ENCODE assay signal across 9 cellular contexts in the genomic region with DNA sequence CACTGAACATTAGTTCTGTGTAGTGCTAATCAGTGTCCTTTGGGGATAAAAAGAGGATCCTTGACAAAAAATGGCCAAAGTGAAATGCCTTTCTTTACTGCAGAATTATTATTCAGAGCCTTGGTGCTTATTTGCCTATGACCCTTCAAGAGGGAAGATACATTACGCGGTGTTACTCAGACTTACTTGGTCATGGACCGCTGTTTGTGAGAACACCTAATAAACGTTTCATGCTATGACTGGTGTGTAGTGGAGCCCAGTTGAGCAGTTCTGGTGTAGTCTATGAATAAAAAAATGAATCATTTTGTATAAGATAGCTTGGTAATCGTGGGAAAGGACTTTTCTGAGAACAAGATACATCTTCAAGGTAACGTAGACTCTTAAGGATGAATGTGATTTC. TPM values are rescaled to one million over a fixed set of nuclear protein-coding genes. Genes with fewer than 3 reads are reported as not detected.
A peak's percentile ranks its signal among the peaks of the same experiment; 100 is the strongest.
DNase-seq lines count a peak whose midpoint lies in the region; ATAC-seq and TF ChIP-seq lines count a peak whose summit lies in the region.
"Had no signal": no experiment of that assay in that cellular context is flagged by ENCODE, and none has a peak within 500 bp of the region (broad histone marks: within the 10 kb centered on the region; RNA-seq: fewer than 3 reads in every experiment).

No MANE protein-coding gene starts in this region.

- ATAC-seq in activated naive CD4-positive, alpha-beta T cell treated with anti-CD3 and anti-CD28 coated beads, Interleukin-2, amount 50 U/mL, for 72 hours = peak; percentile 60 to 80
- ATAC-seq in HG02588 (IDR thresholded peaks at IDR 0.05; ENCODE audit: unreplicated experiment) = peak; percentile 70
- no peak for ATAC-seq in thoracic aorta (ENCODE audit: insufficient number of reproducible peaks, low FRiP score, low read depth)
- no peak for ATAC-seq in esophagus mucosa

- no peaks in the 10 kb centered on the region for H3K36me3 ChIP-seq in thoracic aorta
- H3K36me3 ChIP-seq: SJSA1 had no signal

- no peak overlapping the region for H3K4me3 ChIP-seq in thoracic aorta
- H3K4me3 ChIP-seq: SJSA1 had no signal

- H3K4me1 Mint-ChIP-seq in activated naive CD4-positive, alpha-beta T cell treated with anti-CD3 and anti-CD28 coated beads, Interleukin-2, amount 10 ng/mL, durations not matched to agents 7 days and 5 days = peaks cover 63% of the 10 kb centered on the region
- peaks cover 52 to 71% (median 70%) of the 10 kb centered on the region in 3 donors for H3K4me1 Mint-ChIP-seq in IgD-negative memory B cell

- CTCF ChIA-PET in activated naive CD4-positive, alpha-beta T cell treated with anti-CD3 and anti-CD28 coated beads, Interleukin-2, amount 10 ng/mL, durations not matched to agents 7 days and 5 days (lab: Charles Lee) = no interaction called here

- no peaks in the 10 kb centered on the region for H3K27me3 Mint-ChIP-seq in activated naive CD4-positive, alpha-beta T cell treated with anti-CD3 and anti-CD28 coated beads, Interleukin-2, amount 10 ng/mL, durations not matched to agents 7 days and 5 days
- no peaks in the 10 kb centered on the region for H3K27me3 Mint-ChIP-seq in IgD-negative memory B cell

- H3K4me3 Mint-ChIP-seq in activated naive CD4-positive, alpha-beta T cell treated with anti-CD3 and anti-CD28 coated beads, Interleukin-2, amount 10 ng/mL, durations not matched to agents 7 days and 5 days = no peak overlapping the region
- peak overlapping the region; percentile 49 to 88 (median 65) for H3K4me3 Mint-ChIP-seq in IgD-negative memory B cell

- H3K9me3 ChIP-seq in thoracic aorta = no peaks in the 10 kb centered on the region
- H3K9me3 ChIP-seq: SJSA1 had no signal

- H3K27me3 ChIP-seq in thoracic aorta (replicated peaks; ENCODE audit: insufficient read depth) = no peaks in the 10 kb centered on the region
- H3K27me3 ChIP-seq: SJSA1 had no signal

- H3K9me3 Mint-ChIP-seq in activated naive CD4-positive, alpha-beta T cell treated with anti-CD3 and anti-CD28 coated beads, Interleukin-2, amount 50 U/mL, for 72 hours = no peaks in the 10 kb centered on the region
- H3K9me3 Mint-ChIP-seq in activated naive CD4-positive, alpha-beta T cell treated with anti-CD3 and anti-CD28 coated beads, Interleukin-2, amount 10 ng/mL, durations not matched to agents 7 days and 5 days = no peaks in the 10 kb centered on the region
- H3K9me3 Mint-ChIP-seq in IgD-negative memory B cell = no peaks in the 10 kb centered on the region

- peak overlapping the region in 1 of 2 donors; percentile 69 for H3K27ac Mint-ChIP-seq in activated naive CD4-positive, alpha-beta T cell treated with anti-CD3 and anti-CD28 coated beads, Interleukin-2, amount 50 U/mL, for 72 hours
- no peak overlapping the region for H3K27ac Mint-ChIP-seq in activated naive CD4-positive, alpha-beta T cell treated with anti-CD3 and anti-CD28 coated beads, Interleukin-2, amount 10 ng/mL, durations not matched to agents 7 days and 5 days
- H3K27ac Mint-ChIP-seq in IgD-negative memory B cell = peak overlapping the region; percentile 28 to 83 (median 44)

- H3K36me3 Mint-ChIP-seq in activated naive CD4-positive, alpha-beta T cell treated with anti-CD3 and anti-CD28 coated beads, Interleukin-2, amount 50 U/mL, for 72 hours = peaks cover 6 to 20% of the 10 kb centered on the region in 2 donors
- H3K36me3 Mint-ChIP-seq in activated naive CD4-positive, alpha-beta T cell treated with anti-CD3 and anti-CD28 coated beads, Interleukin-2, amount 10 ng/mL, durations not matched to agents 7 days and 5 days = peaks cover 37% of the 10 kb centered on the region
- H3K36me3 Mint-ChIP-seq in IgD-negative memory B cell = peaks cover 4% of the 10 kb centered on the region

- TF ChIP-seq CTCF in thoracic aorta (IDR thresholded peaks at IDR 0.05) = no peak

- peaks cover 8 to 33% of the 10 kb centered on the region in 2 donors for H3K4me1 ChIP-seq in thoracic aorta (ENCODE audit: control insufficient read depth in 1 of 2, low read depth in 2 of 2)

- peak overlapping the region; percentile 58 to 60 for H3K27ac ChIP-seq in thoracic aorta
- H3K27ac ChIP-seq: SJSA1 had no signal

- no peak for DNase-seq in activated naive CD4-positive, alpha-beta T cell treated with anti-CD3 and anti-CD28 coated beads, Interleukin-2, amount 50 U/mL, for 72 hours (ENCODE audit: low spot score in 2 of 2)
- DNase-seq in activated naive CD4-positive, alpha-beta T cell treated with anti-CD3 and anti-CD28 coated beads, Interleukin-2, amount 10 ng/mL, durations not matched to agents 7 days and 5 days = no peak
- DNase-seq in thoracic aorta (ENCODE audit: low spot score) (no peak), ecto neural progenitor cell (ENCODE audit: low spot score) (no peak)
- DNase-seq in stimulated activated CD4-positive, alpha-beta T cell treated with anti-CD3 and anti-CD28 coated beads, Interleukin-4, amount 100 ng/mL, for 4 hours = no peak

RNA-seq across cellular contexts. Expression of a gene that starts 8.3 kb away (rescaled TPM):
- 10 to 100 TPM; 58.9 to 62.5 TPM for total RNA-seq in activated naive CD4-positive, alpha-beta T cell treated with anti-CD3 and anti-CD28 coated beads, Interleukin-2, amount 50 U/mL, for 72 hours
- 74.3 TPM for polyA plus RNA-seq in IgD-negative memory B cell
- 10 to 100 TPM; 38.9 to 40.6 TPM for total RNA-seq in thoracic aorta
- total RNA-seq in esophagus mucosa = 40.8 TPM

RNA-seq across cellular contexts. Expression of a gene that starts 34.3 kb away (rescaled TPM):
- total RNA-seq in activated naive CD4-positive, alpha-beta T cell treated with anti-CD3 and anti-CD28 coated beads, Interleukin-2, amount 50 U/mL, for 72 hours = 1 to 10 TPM; 6.9 to 8.3 TPM
- 2.2 TPM for polyA plus RNA-seq in IgD-negative memory B cell
- 10 to 100 TPM; 18.1 to 33.7 TPM for total RNA-seq in thoracic aorta
- 2.2 TPM for total RNA-seq in esophagus mucosa

Comparison
In these comparisons a context has a peak if more than half of its experiments do, and no peak if none do; other contexts are left out.
1. ATAC-seq: peak in activated naive CD4-positive, alpha-beta T cell treated with anti-CD3 and anti-CD28 coated beads, Interleukin-2, amount 50 U/mL, for 72 hours (2 of 2) and HG02588 (single experiment); none in thoracic aorta (single experiment) and esophagus mucosa (single experiment).